In genomic region chr10:58513189-58514101, GRCh38 we compare ENCODE assay signal across 8 cellular contexts. TPM values are rescaled to one million over a fixed set of nuclear protein-coding genes. Genes with fewer than 3 reads are reported as not detected.
DNase-seq lines count a peak whose midpoint lies in the region; ATAC-seq, FAIRE-seq and TF ChIP-seq lines count a peak whose summit lies in the region.

No MANE protein-coding gene starts in this region.

- H3K36me3 Mint-ChIP-seq in activated CD4-positive, alpha-beta memory T cell treated with anti-CD3 and anti-CD28 coated beads, Interleukin-2, amount 10 ng/mL, durations not matched to agents 7 days and 5 days (ENCODE audit: low read depth): peaks cover 4% of the 10 kb centered on the region
- H3K36me3 Mint-ChIP-seq in naive thymus-derived CD8-positive, alpha-beta T cell: peaks cover 0 to 5% (median 0%) of the 10 kb centered on the region in 3 donors

- no peak overlapping the region for H3K4me2 ChIP-seq in OCI-LY7 (ENCODE audit: low read length)

- peaks cover 79% of the 10 kb centered on the region for H3K27me3 ChIP-seq in foreskin keratinocyte

- no peak for TF ChIP-seq CTCF in foreskin keratinocyte (conservative IDR thresholded peaks at IDR 0.05)
- TF ChIP-seq CTCF in OCI-LY7 (conservative IDR thresholded peaks at IDR 0.05; ENCODE audit: low read length): no peak

- ATAC-seq in foreskin keratinocyte: peak; percentile 41
- ATAC-seq in naive thymus-derived CD8-positive, alpha-beta T cell: peak; percentile 25 to 36
- no peak for ATAC-seq in GM18517 (IDR thresholded peaks at IDR 0.05; ENCODE audit: unreplicated experiment)
- ATAC-seq in HG03342 (IDR thresholded peaks at IDR 0.05; ENCODE audit: unreplicated experiment): no peak

- no peak overlapping the region for H2AFZ ChIP-seq in OCI-LY7 (ENCODE audit: low read length)

- no peaks in the 10 kb centered on the region for H3K36me3 ChIP-seq in OCI-LY7 (ENCODE audit: insufficient read depth, low read length)

- no peaks in the 10 kb centered on the region for H3K9me3 ChIP-seq in OCI-LY7 (ENCODE audit: low read length)

- DNase-seq in ELR (ENCODE audit: low read depth) (peak; percentile 72), HTR-8/SVneo (ENCODE audit: insufficient read length, low spot score) (peak; percentile 45), foreskin keratinocyte (peak in 1 of 2 donors; percentile 53), OCI-LY7 (ENCODE audit: low spot score) (no peak)
- DNase-seq in activated CD4-positive, alpha-beta memory T cell treated with anti-CD3 and anti-CD28 coated beads, Interleukin-2, amount 10 ng/mL, durations not matched to agents 7 days and 5 days: no peak
- DNase-seq in naive thymus-derived CD8-positive, alpha-beta T cell: peak in 1 of 10 donors; percentile 60

- BruUV-seq in OCI-LY7 (replicated peaks; lab: Mats Ljungman, UMichigan): no TSS peak

- H3K4me3 Mint-ChIP-seq in activated CD4-positive, alpha-beta memory T cell treated with anti-CD3 and anti-CD28 coated beads, Interleukin-2, amount 10 ng/mL, durations not matched to agents 7 days and 5 days: peak overlapping the region; percentile 64
- peak overlapping the region; percentile 63 to 82 (median 75) for H3K4me3 Mint-ChIP-seq in naive thymus-derived CD8-positive, alpha-beta T cell

- H3K27ac ChIP-seq in foreskin keratinocyte (no peak overlapping the region), OCI-LY7 (ENCODE audit: low read depth, low read length, poor library complexity, severe bottlenecking) (no peak overlapping the region)

- H3K9me2 ChIP-seq in OCI-LY7 (ENCODE audit: insufficient read depth, low read length): no peaks in the 10 kb centered on the region

- H3K79me2 ChIP-seq in OCI-LY7 (ENCODE audit: insufficient read depth, low read depth, low read length): no peaks in the 10 kb centered on the region

- CTCF ChIA-PET in activated CD4-positive, alpha-beta memory T cell treated with anti-CD3 and anti-CD28 coated beads, Interleukin-2, amount 10 ng/mL, durations not matched to agents 7 days and 5 days (lab: Charles Lee): interaction anchor here (1.0 kb wide), 1 partner anchor 18 kb away, joined by 3 read pairs; no protein-coding TSS in a partner anchor
- CTCF ChIA-PET in OCI-LY7 (lab: Charles Lee; ENCODE audit: unreplicated experiment): no interaction called here

- intact Hi-C loops in OCI-LY7 (cut with micrococcal nuclease; ENCODE audit: unreplicated experiment): no loop called here

- no peaks in the 10 kb centered on the region for H4K20me1 ChIP-seq in OCI-LY7 (ENCODE audit: insufficient read depth, low read length)

- no peak overlapping the region for H3K27ac Mint-ChIP-seq in activated CD4-positive, alpha-beta memory T cell treated with anti-CD3 and anti-CD28 coated beads, Interleukin-2, amount 10 ng/mL, durations not matched to agents 7 days and 5 days
- no peak overlapping the region for H3K27ac Mint-ChIP-seq in naive thymus-derived CD8-positive, alpha-beta T cell

- peaks cover 21% of the 10 kb centered on the region for H3K4me1 Mint-ChIP-seq in activated CD4-positive, alpha-beta memory T cell treated with anti-CD3 and anti-CD28 coated beads, Interleukin-2, amount 10 ng/mL, durations not matched to agents 7 days and 5 days
- peaks cover 6 to 15% (median 7%) of the 10 kb centered on the region in 4 donors for H3K4me1 Mint-ChIP-seq in naive thymus-derived CD8-positive, alpha-beta T cell

- FAIRE-seq in HTR-8/SVneo (lab: Jason Lieb, UNC): no peak

- H3K27me3 Mint-ChIP-seq in activated CD4-positive, alpha-beta memory T cell treated with anti-CD3 and anti-CD28 coated beads, Interleukin-2, amount 10 ng/mL, durations not matched to agents 7 days and 5 days: peaks cover 36% of the 10 kb centered on the region
- peaks cover 18 to 48% (median 31%) of the 10 kb centered on the region in 5 donors for H3K27me3 Mint-ChIP-seq in naive thymus-derived CD8-positive, alpha-beta T cell

- H3K4me3 ChIP-seq in OCI-LY7 (ENCODE audit: low read depth, low read length, poor library complexity, severe bottlenecking): no peak overlapping the region

- POLR2A ChIA-PET in activated CD4-positive, alpha-beta memory T cell treated with anti-CD3 and anti-CD28 coated beads, Interleukin-2, amount 10 ng/mL, durations not matched to agents 7 days and 5 days (lab: Charles Lee): no interaction called here
- POLR2A ChIA-PET in naive thymus-derived CD8-positive, alpha-beta T cell (lab: Charles Lee): no interaction called here
- POLR2A ChIA-PET in OCI-LY7 (lab: Charles Lee): no interaction called here

- H3K4me1 ChIP-seq in foreskin keratinocyte (no peaks in the 10 kb centered on the region), OCI-LY7 (ENCODE audit: insufficient read depth, low read length, poor library complexity, severe bottlenecking) (no peaks in the 10 kb centered on the region)

- no peaks in the 10 kb centered on the region for H3K9me3 Mint-ChIP-seq in activated CD4-positive, alpha-beta memory T cell treated with anti-CD3 and anti-CD28 coated beads, Interleukin-2, amount 10 ng/mL, durations not matched to agents 7 days and 5 days
- H3K9me3 Mint-ChIP-seq in naive thymus-derived CD8-positive, alpha-beta T cell: no peaks in the 10 kb centered on the region

RNA-seq across cellular contexts. Expression of gene BICC1, which starts 0.8 kb away (rescaled TPM):
- under 1 TPM; 0.08 TPM for total RNA-seq in activated CD4-positive, alpha-beta memory T cell treated with anti-CD3 and anti-CD28 coated beads, Interleukin-2, amount 10 ng/mL, durations not matched to agents 7 days and 5 days
- 1.2 and 2.0 TPM in 2 replicates for total RNA-seq in foreskin keratinocyte
- 0.29 and 0.54 TPM in 2 replicates for polyA plus RNA-seq in foreskin keratinocyte
- not detected for total RNA-seq in naive thymus-derived CD8-positive, alpha-beta T cell
- not detected for polyA plus RNA-seq in naive thymus-derived CD8-positive, alpha-beta T cell
- total RNA-seq in OCI-LY7 (2014; rRNA removed; shearing (Covaris generic)): not detected in 2 replicates
- total RNA-seq in OCI-LY7 (2022): not detected in 2 replicates

Comparison
In these comparisons a context has a peak if more than half of its experiments do, and no peak if none do; other contexts are left out.
1. DNase-seq: peak in ELR (single experiment) and HTR-8/SVneo (single experiment); none in activated CD4-positive, alpha-beta memory T cell treated with anti-CD3 and anti-CD28 coated beads, Interleukin-2, amount 10 ng/mL, durations not matched to agents 7 days and 5 days (single experiment) and OCI-LY7 (single experiment).
2. ATAC-seq: peak in foreskin keratinocyte (single experiment) and naive thymus-derived CD8-positive, alpha-beta T cell (2 of 2); none in GM18517 (single experiment) and HG03342 (single experiment).